In genomic region chr4:1414831-1415680, GRCh38 we compare ENCODE assay signal across 1 cellular context.
TF ChIP-seq lines count a peak whose summit lies in the region.

No MANE protein-coding gene starts in this region.

TF ChIP-seq in K562, 482 proteins besides CTCF, POLR2A, EP300 and RAD21 (continued from another document and continues in another):
- TF ChIP-seq MGA (IDR thresholded peaks at IDR 0.05): 0 out of 2 replicates have a peak, but pooled peaks have one; percentile 38
- no peak for TF ChIP-seq MXD1 (CRISPR knock-in tag; IDR thresholded peaks at IDR 0.05; ENCODE audit: borderline replicate concordance, poor library complexity, severe bottlenecking)
- no peak for TF ChIP-seq ELF2 (CRISPR knock-in tag; IDR thresholded peaks at IDR 0.05)
- no peak for TF ChIP-seq ZNF212 (CRISPR knock-in tag; IDR thresholded peaks at IDR 0.05)
- TF ChIP-seq MTA1 (IDR thresholded peaks at IDR 0.05; ENCODE audit: borderline replicate concordance): peak; percentile 93
- TF ChIP-seq TRIM25 (IDR thresholded peaks at IDR 0.05; ENCODE audit: borderline replicate concordance): no peak
- TF ChIP-seq ZNF57 (CRISPR knock-in tag; IDR thresholded peaks at IDR 0.05): no peak
- 0 out of 2 replicates have a peak, but pooled peaks have one; percentile 11 for TF ChIP-seq CXXC5 (CRISPR knock-in tag; IDR thresholded peaks at IDR 0.05)
- 0 out of 2 replicates have a peak, but pooled peaks have one; percentile 56 for TF ChIP-seq IRF2 (CRISPR knock-in tag; IDR thresholded peaks at IDR 0.05)
- TF ChIP-seq KLF13 (tag; IDR thresholded peaks at IDR 0.05; ENCODE audit: borderline replicate concordance, low read depth): no peak
- peak; percentile 71 for TF ChIP-seq MAX (CRISPR knock-in tag; IDR thresholded peaks at IDR 0.05)
- no peak for TF ChIP-seq ZNF592 (IDR thresholded peaks at IDR 0.05)
- no peak for TF ChIP-seq TSC22D4 (tag; IDR thresholded peaks at IDR 0.05)
- no peak for TF ChIP-seq ZNF695 (CRISPR knock-in tag; IDR thresholded peaks at IDR 0.05)
- no peak for TF ChIP-seq GTF2E2 (tag; IDR thresholded peaks at IDR 0.05)
- 0 out of 2 replicates have a peak, but pooled peaks have one; percentile 10 for TF ChIP-seq BCOR (IDR thresholded peaks at IDR 0.05)
- TF ChIP-seq PKNOX1 (IDR thresholded peaks at IDR 0.05): no peak
- TF ChIP-seq ZNF311 (CRISPR knock-in tag; IDR thresholded peaks at IDR 0.05): 0 out of 2 replicates have a peak, but pooled peaks have one; percentile 17
- 0 out of 4 replicates have a peak, but pooled peaks of 1 of the 2 experiments have one; percentile 12 for TF ChIP-seq TEAD1 (CRISPR knock-in tag; IDR thresholded peaks at IDR 0.05)
- no peak for TF ChIP-seq HDAC6 (IDR thresholded peaks at IDR 0.05; ENCODE audit: low read depth, low read length)
- peak; percentile 69 for TF ChIP-seq MTA2 (IDR thresholded peaks at IDR 0.05; ENCODE audit: low read depth)
- no peak for TF ChIP-seq ZNF512 (tag; IDR thresholded peaks at IDR 0.05)
- TF ChIP-seq KLF16 (IDR thresholded peaks at IDR 0.05): no peak
- no peak for TF ChIP-seq SMARCC2 (IDR thresholded peaks at IDR 0.05; ENCODE audit: low read depth)
- no peak for TF ChIP-seq DNMT1 (IDR thresholded peaks at IDR 0.05)
- TF ChIP-seq ZNF324 (CRISPR knock-in tag; IDR thresholded peaks at IDR 0.05): no peak
- TF ChIP-seq IRF9 (tag; IDR thresholded peaks at IDR 0.05): no peak
- peak; percentile 97 for TF ChIP-seq MTA3 (IDR thresholded peaks at IDR 0.05; ENCODE audit: borderline replicate concordance)
- 0 out of 2 replicates have a peak, but pooled peaks have one; percentile 18 for TF ChIP-seq ZFP91 (CRISPR knock-in tag; IDR thresholded peaks at IDR 0.05)
- TF ChIP-seq HMG20B (CRISPR knock-in tag; IDR thresholded peaks at IDR 0.05): no peak
- peak; percentile 75; the same call in 1 of the 2 replicates for TF ChIP-seq KAT7 (CRISPR knock-in tag; IDR thresholded peaks at IDR 0.05; ENCODE audit: borderline replicate concordance)
